Comparison of ENCODE assay signal across 18 cellular contexts in the genomic region with DNA sequence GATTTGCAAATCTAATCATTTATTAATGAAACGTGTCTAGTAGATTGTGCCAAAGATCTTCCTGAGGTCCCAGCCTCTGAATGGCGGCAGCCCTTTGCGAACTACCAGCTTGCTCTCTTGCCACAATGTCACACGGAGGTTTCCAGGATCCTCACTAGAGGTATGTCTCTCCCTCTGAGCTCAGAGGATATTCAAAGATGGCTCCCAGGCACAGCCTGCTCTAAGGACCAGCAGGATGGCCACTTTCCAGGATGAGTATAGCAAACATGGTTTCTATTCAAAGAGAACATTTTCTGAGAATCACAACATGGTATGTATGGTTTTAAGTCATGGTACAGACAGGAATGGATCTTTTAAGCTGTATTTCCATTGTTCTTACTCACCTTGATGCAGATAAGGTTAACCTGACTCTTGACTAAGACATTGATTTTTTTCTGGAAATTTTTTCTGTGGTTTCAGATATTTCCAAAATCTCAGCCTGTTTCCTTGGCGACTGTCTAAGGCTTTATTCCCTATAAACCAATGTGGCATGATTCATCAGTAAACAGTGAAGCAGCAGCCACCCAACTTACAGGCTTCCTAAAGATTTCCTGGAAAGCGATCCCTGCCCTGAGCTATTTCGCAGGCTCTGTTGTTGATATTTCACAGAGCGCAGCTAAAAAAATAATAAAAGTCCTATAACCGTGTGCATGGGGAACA. TPM values are rescaled to one million over a fixed set of nuclear protein-coding genes. Genes with fewer than 3 reads are reported as not detected.
A peak's percentile ranks its signal among the peaks of the same experiment; 100 is the strongest.
DNase-seq lines count a peak whose midpoint lies in the region; ATAC-seq, FAIRE-seq and TF ChIP-seq lines count a peak whose summit lies in the region.
"Had no signal": no experiment of that assay in that cellular context is flagged by ENCODE, and none has a peak within 500 bp of the region (broad histone marks: within the 10 kb centered on the region; RNA-seq: fewer than 3 reads in every experiment).

No MANE protein-coding gene starts in this region.

- H3K27me3 Mint-ChIP-seq in HFFc6 (ENCODE audit: insufficient read depth), result no peaks in the 10 kb centered on the region

- H3K27ac ChIP-seq in A549, result peak overlapping the region in 1 of 2 experiments; percentile 48; a peak in 2 of 6 replicates
- H3K27ac ChIP-seq: body of pancreas, gastrocnemius medialis, left lung, vagina had no signal

- no peak for FAIRE-seq in A549 (lab: Jason Lieb, UNC)
- FAIRE-seq: GM19239, TTC549 had no signal

- TF ChIP-seq CTCF in A549 (IDR thresholded peaks at IDR 0.05), result no peak
- TF ChIP-seq CTCF in HFFc6 (IDR thresholded peaks at IDR 0.05), result no peak
- TF ChIP-seq CTCF in astrocyte of the cerebellum (IDR thresholded peaks at IDR 0.05; ENCODE audit: low read depth, low read length, missing control alignments), result no peak

- peak overlapping the region; percentile 70 for H3K27ac Mint-ChIP-seq in HFFc6
- H3K27ac Mint-ChIP-seq: B cell had no signal

- H3K4me2 ChIP-seq in A549, result peak overlapping the region; percentile 57

- H3K9me3 Mint-ChIP-seq in HFFc6, result no peaks in the 10 kb centered on the region

- no peak for TF ChIP-seq POLR2A in A549 (IDR thresholded peaks at IDR 0.05; ENCODE audit: low read length)

- in situ Hi-C loops in astrocyte of the cerebellum (cut with HindIII; ENCODE audit: low sequenced_read_pairs), result no loop called here

- H3K4me3 Mint-ChIP-seq in HFFc6, result no peak overlapping the region
- H3K4me3 Mint-ChIP-seq: B cell had no signal

- TF ChIP-seq EP300 in A549 (IDR thresholded peaks at IDR 0.05), result no peak

- CTCF ChIA-PET in A549 (lab: Yijun Ruan, JAX), result interaction anchor here (0.6 to 1.3 kb wide), 2 partner anchors 19 to 32 kb away, joined by 3 to 4 read pairs; no protein-coding TSS in a partner anchor

- WGBS in A549 (ENCODE audit: missing lambda C conversion rate), result 58% methylated on average over 9 of the region's 9 CpGs

- peaks cover 15% of the 10 kb centered on the region for H3K4me1 ChIP-seq in A549
- H3K4me1 ChIP-seq: body of pancreas, gastrocnemius medialis had no signal

- TF ChIP-seq RAD21 in A549 (conservative IDR thresholded peaks at IDR 0.05 in 1 of 2, IDR thresholded peaks at IDR 0.05 in 1 of 2), result no peak

- POLR2A ChIA-PET in A549 (lab: Yijun Ruan, JAX), result no interaction called here

- peaks cover 30% of the 10 kb centered on the region for H3K4me1 Mint-ChIP-seq in HFFc6 (ENCODE audit: low read depth)

- ATAC-seq in A549, result peak; percentile 67 to 86; a peak in 5 of 6 replicates
- ATAC-seq in HG02798 (IDR thresholded peaks at IDR 0.05; ENCODE audit: poor library complexity, unreplicated experiment), result no peak
- ATAC-seq: body of pancreas, gastrocnemius medialis, left lung had no signal

- H3K4me3 ChIP-seq in A549, result no peak overlapping the region
- no peak overlapping the region for H3K4me3 ChIP-seq in astrocyte of the cerebellum (ENCODE audit: low read depth, low read length)
- H3K4me3 ChIP-seq: body of pancreas, gastrocnemius medialis, left lung, vagina had no signal

- DNase-seq in A549 (ENCODE audit: low read depth in 1 of 2, low spot score in 1 of 2), result peak in 1 of 2 experiments; percentile 43
- peak; percentile 77 for DNase-seq in HFFc6
- DNase-seq in astrocyte of the cerebellum (ENCODE audit: low read depth), result peak; percentile 73
- peak; percentile 32 for DNase-seq in glomerular visceral epithelial cell (ENCODE audit: extremely low spot score)
- DNase-seq in AML-193 (lab: John Stamatoyannopoulos, UW), result no peak
- no peak for DNase-seq in epidermal melanocyte (ENCODE audit: insufficient read length, low spot score)
- DNase-seq in midbrain (lab: John Stamatoyannopoulos, UW), result no peak
- DNase-seq: activated CD8-positive, alpha-beta memory T cell treated with anti-CD3 and anti-CD28 coated beads, Interleukin-2, amount 50 U/mL, for 4 hours; body of pancreas; gastrocnemius medialis; left lung; NCI-H1417 treated with DMSO at 0.1 percent for 48 hours had no signal

- H3K36me3 Mint-ChIP-seq in HFFc6 (ENCODE audit: low read depth), result no peaks in the 10 kb centered on the region

- H3K9me3 ChIP-seq in A549, result no peaks in the 10 kb centered on the region
- H3K9me3 ChIP-seq: body of pancreas, gastrocnemius medialis, left lung, vagina had no signal

TF ChIP-seq in A549, 52 proteins besides CTCF, POLR2A, EP300 and RAD21:
- TF ChIP-seq, protein P1, sequence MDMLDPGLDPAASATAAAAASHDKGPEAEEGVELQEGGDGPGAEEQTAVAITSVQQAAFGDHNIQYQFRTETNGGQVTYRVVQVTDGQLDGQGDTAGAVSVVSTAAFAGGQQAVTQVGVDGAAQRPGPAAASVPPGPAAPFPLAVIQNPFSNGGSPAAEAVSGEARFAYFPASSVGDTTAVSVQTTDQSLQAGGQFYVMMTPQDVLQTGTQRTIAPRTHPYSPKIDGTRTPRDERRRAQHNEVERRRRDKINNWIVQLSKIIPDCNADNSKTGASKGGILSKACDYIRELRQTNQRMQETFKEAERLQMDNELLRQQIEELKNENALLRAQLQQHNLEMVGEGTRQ (IDR thresholded peaks at IDR 0.05), result no peak
- no peak for TF ChIP-seq FOSL2 (IDR thresholded peaks at IDR 0.05)
- TF ChIP-seq FOSL2 (CRISPR knock-in tag; IDR thresholded peaks at IDR 0.05), result peak; percentile 61
- no peak for TF ChIP-seq CHD4 (IDR thresholded peaks at IDR 0.05; ENCODE audit: borderline replicate concordance)
- TF ChIP-seq ZNF302 (CRISPR knock-in tag; IDR thresholded peaks at IDR 0.05), result no peak
- TF ChIP-seq HDAC2 (IDR thresholded peaks at IDR 0.05), result no peak
- TF ChIP-seq ZC3H11A (IDR thresholded peaks at IDR 0.05), result no peak
- TF ChIP-seq JUNB (IDR thresholded peaks at IDR 0.05), result no peak
- no peak for TF ChIP-seq RCOR1 (IDR thresholded peaks at IDR 0.05; ENCODE audit: low read depth, low read length)
- TF ChIP-seq ZFP36 (IDR thresholded peaks at IDR 0.05; ENCODE audit: borderline replicate concordance, partially characterized antibody), result no peak

RNA-seq across cellular contexts. Expression of a gene that starts 54.1 kb away (rescaled TPM):
- 29.8 and 31.5 TPM in 2 replicates for polyA plus RNA-seq in A549 (2011; rRNA removed)
- 15.5 and 19.1 TPM in 2 replicates for polyA plus RNA-seq in A549 (2012; cell fraction: cytosol; rRNA removed)
- polyA plus RNA-seq in A549 (2012; cell fraction: nucleus; rRNA removed), result 29.5 and 35.8 TPM in 2 replicates
- 17.2 to 18.0 TPM (median 17.8 TPM) in 3 replicates for polyA plus RNA-seq in A549 (2017; fragmentation: RNase III; extraction: RNeasy Plus Mini Kit Qiagen cat#74134 plus additional on column Dnase treatment)
- polyA minus RNA-seq in A549 (2011; rRNA and poly(A)+ RNA removed), result 101 and 114 TPM in 2 replicates
- total RNA-seq in HFFc6 (2021; fragmentation: NEBNext Ultra II Directional; extraction: Animal tissue kit (Norgen Biotek cat#: 25700)), result 10 to 100 TPM; 29.4 to 45.0 (median 34.0) TPM
- total RNA-seq: OCI-LY7 had no signal

Comparison
In these comparisons a context has a peak if more than half of its experiments do, and no peak if none do; other contexts are left out.
1. DNase-seq: peak in HFFc6 (single experiment), astrocyte of the cerebellum (single experiment) and glomerular visceral epithelial cell (single experiment); none in AML-193 (0 of 2), epidermal melanocyte (single experiment) and midbrain (single experiment).